Comparison of ENCODE assay signal across 10 cellular contexts in the genomic region with DNA sequence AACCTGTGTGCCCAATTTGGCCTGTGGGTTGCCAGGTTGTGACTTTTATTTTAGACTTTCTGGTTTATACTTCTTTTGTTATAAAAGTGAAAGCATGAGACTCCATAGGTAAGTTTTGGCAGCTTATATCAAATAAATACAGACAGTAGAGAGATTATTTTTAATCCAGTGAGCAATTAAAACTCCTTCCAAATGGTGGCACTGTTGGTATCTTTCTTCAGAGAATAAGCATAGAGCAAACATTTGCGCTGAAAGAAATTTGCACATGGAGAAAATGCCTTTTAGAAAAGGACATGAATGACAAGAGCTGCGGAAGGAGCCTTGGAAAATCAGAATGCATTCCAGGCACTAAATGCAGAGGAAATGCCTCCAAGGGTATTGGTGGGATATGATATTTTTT. TPM values are rescaled to one million over a fixed set of nuclear protein-coding genes. Genes with fewer than 3 reads are reported as not detected.
A peak's percentile ranks its signal among the peaks of the same experiment; 100 is the strongest.
DNase-seq lines count a peak whose midpoint lies in the region; ATAC-seq, FAIRE-seq and TF ChIP-seq lines count a peak whose summit lies in the region.
"Had no signal": no experiment of that assay in that cellular context is flagged by ENCODE, and none has a peak within 500 bp of the region (broad histone marks: within the 10 kb centered on the region; RNA-seq: fewer than 3 reads in every experiment).

No MANE protein-coding gene starts in this region.

- POLR2A ChIA-PET in WTC11 (lab: Charles Lee), result no interaction called here

- TF ChIP-seq CTCF in LNCAP (IDR thresholded peaks at IDR 0.05), result peak; percentile 45; the same call in 1 of the 2 replicates
- TF ChIP-seq CTCF in astrocyte (IDR thresholded peaks at IDR 0.05; ENCODE audit: insufficient read depth, low read depth, low read length), result peak; percentile 12
- no peak for TF ChIP-seq CTCF in WTC11 (IDR thresholded peaks at IDR 0.05)

- no peaks in the 10 kb centered on the region for H4K20me1 ChIP-seq in astrocyte (ENCODE audit: insufficient read depth, low read length)

- no peak overlapping the region for H3K9ac ChIP-seq in astrocyte (ENCODE audit: low read length)

- no peak overlapping the region for H2AFZ ChIP-seq in astrocyte (ENCODE audit: low read depth, low read length)

- H3K4me1 ChIP-seq in astrocyte (ENCODE audit: insufficient read depth, low read length), result no peaks in the 10 kb centered on the region

- no peak overlapping the region for H3K4me3 ChIP-seq in astrocyte (ENCODE audit: insufficient read depth, low read depth, low read length)
- H3K4me3 ChIP-seq: SK-N-MC, smooth muscle cell had no signal

- H3K4me1 Mint-ChIP-seq in astrocyte (ENCODE audit: low read depth, unreplicated experiment), result peaks cover 1% of the 10 kb centered on the region
- H3K4me1 Mint-ChIP-seq in WTC11, result peaks cover 15% of the 10 kb centered on the region
- H3K4me1 Mint-ChIP-seq in immature natural killer cell, result peaks cover 26 to 36% of the 10 kb centered on the region in 2 donors

- H3K4me2 ChIP-seq in astrocyte (ENCODE audit: low read length), result no peak overlapping the region
- H3K4me2 ChIP-seq: smooth muscle cell had no signal

- H3K9me3 Mint-ChIP-seq in astrocyte (ENCODE audit: unreplicated experiment), result no peaks in the 10 kb centered on the region
- H3K9me3 Mint-ChIP-seq in WTC11, result no peaks in the 10 kb centered on the region
- no peaks in the 10 kb centered on the region for H3K9me3 Mint-ChIP-seq in immature natural killer cell

- FAIRE-seq in astrocyte (lab: Jason Lieb, UNC), result no peak

- H3K27me3 Mint-ChIP-seq in astrocyte (ENCODE audit: low read depth, unreplicated experiment) (no peaks in the 10 kb centered on the region), WTC11 (ENCODE audit: low read depth) (no peaks in the 10 kb centered on the region), immature natural killer cell (ENCODE audit: low read depth in 3 of 3) (peaks cover 16 to 19% (median 17%) of the 10 kb centered on the region in 3 donors)

- H3K27ac ChIP-seq in astrocyte (ENCODE audit: low read depth, low read length), result no peak overlapping the region
- H3K27ac ChIP-seq: SK-N-MC had no signal

- no peaks in the 10 kb centered on the region for H3K79me2 ChIP-seq in astrocyte (ENCODE audit: insufficient read depth, low read length)

- DNase-seq in COLO829 (ENCODE audit: low spot score) (peak; percentile 13), astrocyte (ENCODE audit: low read depth) (no peak), lung microvascular endothelial cell (ENCODE audit: low read depth in 2 of 2) (peak; percentile 11 to 44), T-helper 1 cell (no peak), WTC11 (ENCODE audit: low spot score) (no peak), immature natural killer cell (no peak)
- DNase-seq: activated naive CD4-positive, alpha-beta T cell treated with Interleukin-2 at 50 U/mL for 16 hours had no signal

- H3K36me3 ChIP-seq in astrocyte (ENCODE audit: insufficient read depth, low read length), result no peaks in the 10 kb centered on the region

- H3K27me3 ChIP-seq in astrocyte (ENCODE audit: insufficient read depth, low read length), result no peaks in the 10 kb centered on the region

- CTCF ChIA-PET in WTC11 (lab: Charles Lee), result interaction anchor here (0.7 to 1.4 kb wide), 6 partner anchors 13 to 166 kb away, joined by 3 to 5 read pairs (median 4); no protein-coding TSS in a partner anchor

- no peak overlapping the region for H3K4me3 Mint-ChIP-seq in astrocyte (ENCODE audit: unreplicated experiment)
- no peak overlapping the region for H3K4me3 Mint-ChIP-seq in WTC11
- H3K4me3 Mint-ChIP-seq in immature natural killer cell, result no peak overlapping the region

- H3K27ac Mint-ChIP-seq in astrocyte (ENCODE audit: unreplicated experiment) (no peak overlapping the region), WTC11 (no peak overlapping the region), immature natural killer cell (no peak overlapping the region)

- no peaks in the 10 kb centered on the region for H3K36me3 Mint-ChIP-seq in astrocyte (ENCODE audit: low read depth, unreplicated experiment)
- H3K36me3 Mint-ChIP-seq in WTC11, result no peaks in the 10 kb centered on the region
- peaks cover 0 to 5% (median 0%) of the 10 kb centered on the region in 3 donors for H3K36me3 Mint-ChIP-seq in immature natural killer cell

- no peaks in the 10 kb centered on the region for H3K9me3 ChIP-seq in astrocyte (ENCODE audit: insufficient read depth, low read depth, low read length)

- no peak for ATAC-seq in WTC11

TF ChIP-seq in WTC11, 78 proteins besides CTCF, POLR2A, EP300 and RAD21 (continues in another document):
- no peak for TF ChIP-seq ESRRA (CRISPR knock-in tag; IDR thresholded peaks at IDR 0.05; ENCODE audit: borderline replicate concordance)
- TF ChIP-seq, protein P1, sequence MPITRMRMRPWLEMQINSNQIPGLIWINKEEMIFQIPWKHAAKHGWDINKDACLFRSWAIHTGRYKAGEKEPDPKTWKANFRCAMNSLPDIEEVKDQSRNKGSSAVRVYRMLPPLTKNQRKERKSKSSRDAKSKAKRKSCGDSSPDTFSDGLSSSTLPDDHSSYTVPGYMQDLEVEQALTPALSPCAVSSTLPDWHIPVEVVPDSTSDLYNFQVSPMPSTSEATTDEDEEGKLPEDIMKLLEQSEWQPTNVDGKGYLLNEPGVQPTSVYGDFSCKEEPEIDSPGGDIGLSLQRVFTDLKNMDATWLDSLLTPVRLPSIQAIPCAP (CRISPR knock-in tag; IDR thresholded peaks at IDR 0.05), result no peak
- TF ChIP-seq, protein P2, sequence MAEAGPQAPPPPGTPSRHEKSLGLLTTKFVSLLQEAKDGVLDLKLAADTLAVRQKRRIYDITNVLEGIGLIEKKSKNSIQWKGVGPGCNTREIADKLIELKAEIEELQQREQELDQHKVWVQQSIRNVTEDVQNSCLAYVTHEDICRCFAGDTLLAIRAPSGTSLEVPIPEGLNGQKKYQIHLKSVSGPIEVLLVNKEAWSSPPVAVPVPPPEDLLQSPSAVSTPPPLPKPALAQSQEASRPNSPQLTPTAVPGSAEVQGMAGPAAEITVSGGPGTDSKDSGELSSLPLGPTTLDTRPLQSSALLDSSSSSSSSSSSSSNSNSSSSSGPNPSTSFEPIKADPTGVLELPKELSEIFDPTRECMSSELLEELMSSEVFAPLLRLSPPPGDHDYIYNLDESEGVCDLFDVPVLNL (CRISPR knock-in tag; IDR thresholded peaks at IDR 0.05; ENCODE audit: borderline replicate concordance, low read depth), result no peak
- TF ChIP-seq, protein P3, sequence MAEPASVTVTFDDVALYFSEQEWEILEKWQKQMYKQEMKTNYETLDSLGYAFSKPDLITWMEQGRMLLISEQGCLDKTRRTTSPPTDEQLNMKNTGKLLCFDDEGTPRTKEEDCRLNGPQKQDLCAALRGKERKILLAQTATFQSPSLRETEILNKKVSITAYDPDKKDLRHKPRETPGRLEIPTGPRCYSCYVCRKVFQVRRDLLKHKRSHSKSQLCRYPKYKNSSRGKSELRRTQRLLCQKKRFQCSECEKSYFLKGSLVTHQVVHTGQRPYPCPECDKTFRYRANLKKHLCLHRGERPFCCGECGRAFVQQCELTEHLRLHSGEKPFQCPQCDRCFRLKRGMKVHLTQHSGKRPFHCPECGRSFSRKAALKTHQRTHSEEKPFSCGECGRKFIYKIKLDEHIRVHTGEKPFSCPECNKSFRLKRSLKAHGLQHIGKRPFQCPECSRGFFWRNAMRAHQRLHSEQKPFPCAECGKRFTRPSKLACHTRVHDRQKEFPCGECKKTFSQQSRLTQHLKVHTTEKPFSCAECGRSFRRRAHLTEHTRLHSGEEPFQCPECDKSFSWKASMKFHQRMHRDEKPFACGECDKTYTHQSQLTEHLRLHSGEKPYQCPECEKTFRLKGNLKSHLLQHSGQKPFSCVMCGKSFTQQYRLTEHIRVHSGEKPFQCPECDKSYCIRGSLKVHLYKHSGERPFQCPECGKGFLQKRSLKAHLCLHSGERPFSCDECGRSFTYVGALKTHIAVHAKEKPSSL (CRISPR knock-in tag; conservative IDR thresholded peaks at IDR 0.05), result no peak
- TF ChIP-seq, protein P4, sequence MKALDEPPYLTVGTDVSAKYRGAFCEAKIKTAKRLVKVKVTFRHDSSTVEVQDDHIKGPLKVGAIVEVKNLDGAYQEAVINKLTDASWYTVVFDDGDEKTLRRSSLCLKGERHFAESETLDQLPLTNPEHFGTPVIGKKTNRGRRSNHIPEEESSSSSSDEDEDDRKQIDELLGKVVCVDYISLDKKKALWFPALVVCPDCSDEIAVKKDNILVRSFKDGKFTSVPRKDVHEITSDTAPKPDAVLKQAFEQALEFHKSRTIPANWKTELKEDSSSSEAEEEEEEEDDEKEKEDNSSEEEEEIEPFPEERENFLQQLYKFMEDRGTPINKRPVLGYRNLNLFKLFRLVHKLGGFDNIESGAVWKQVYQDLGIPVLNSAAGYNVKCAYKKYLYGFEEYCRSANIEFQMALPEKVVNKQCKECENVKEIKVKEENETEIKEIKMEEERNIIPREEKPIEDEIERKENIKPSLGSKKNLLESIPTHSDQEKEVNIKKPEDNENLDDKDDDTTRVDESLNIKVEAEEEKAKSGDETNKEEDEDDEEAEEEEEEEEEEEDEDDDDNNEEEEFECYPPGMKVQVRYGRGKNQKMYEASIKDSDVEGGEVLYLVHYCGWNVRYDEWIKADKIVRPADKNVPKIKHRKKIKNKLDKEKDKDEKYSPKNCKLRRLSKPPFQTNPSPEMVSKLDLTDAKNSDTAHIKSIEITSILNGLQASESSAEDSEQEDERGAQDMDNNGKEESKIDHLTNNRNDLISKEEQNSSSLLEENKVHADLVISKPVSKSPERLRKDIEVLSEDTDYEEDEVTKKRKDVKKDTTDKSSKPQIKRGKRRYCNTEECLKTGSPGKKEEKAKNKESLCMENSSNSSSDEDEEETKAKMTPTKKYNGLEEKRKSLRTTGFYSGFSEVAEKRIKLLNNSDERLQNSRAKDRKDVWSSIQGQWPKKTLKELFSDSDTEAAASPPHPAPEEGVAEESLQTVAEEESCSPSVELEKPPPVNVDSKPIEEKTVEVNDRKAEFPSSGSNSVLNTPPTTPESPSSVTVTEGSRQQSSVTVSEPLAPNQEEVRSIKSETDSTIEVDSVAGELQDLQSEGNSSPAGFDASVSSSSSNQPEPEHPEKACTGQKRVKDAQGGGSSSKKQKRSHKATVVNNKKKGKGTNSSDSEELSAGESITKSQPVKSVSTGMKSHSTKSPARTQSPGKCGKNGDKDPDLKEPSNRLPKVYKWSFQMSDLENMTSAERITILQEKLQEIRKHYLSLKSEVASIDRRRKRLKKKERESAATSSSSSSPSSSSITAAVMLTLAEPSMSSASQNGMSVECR (CRISPR knock-in tag; IDR thresholded peaks at IDR 0.05; ENCODE audit: borderline replicate concordance), result no peak
- TF ChIP-seq JUN (CRISPR knock-in tag; IDR thresholded peaks at IDR 0.05), result no peak

RNA-seq across cellular contexts. Expression of gene DNAJA2, which starts 46.1 kb away (rescaled TPM):
- 65.9 and 76.1 TPM in 2 replicates for total RNA-seq in astrocyte
- 49.7 and 58.9 TPM in 2 replicates for total RNA-seq in lung microvascular endothelial cell
- total RNA-seq in WTC11 (2021), result 101 to 103 TPM (median 102 TPM) in 3 replicates
- polyA plus RNA-seq in immature natural killer cell, result 10 to 100 TPM; 49.1 to 67.1 (median 57.4) TPM

Comparison
In these comparisons a context has a peak if more than half of its experiments do, and no peak if none do; other contexts are left out.
1. DNase-seq: peak in COLO829 (single experiment) and lung microvascular endothelial cell (2 of 2); none in astrocyte (single experiment), T-helper 1 cell (0 of 5), WTC11 (single experiment) and immature natural killer cell (0 of 3).